Comparison of ENCODE assay signal across 12 cellular contexts in genomic region chr5:142063376-142063775, GRCh38. TPM values are rescaled to one million over a fixed set of nuclear protein-coding genes. Genes with fewer than 3 reads are reported as not detected.
DNase-seq lines count a peak whose midpoint lies in the region; ATAC-seq lines count a peak whose summit lies in the region.
"Had no signal": no experiment of that assay in that cellular context is flagged by ENCODE, and none has a peak within 500 bp of the region (broad histone marks: within the 10 kb centered on the region; RNA-seq: fewer than 3 reads in every experiment).

No MANE protein-coding gene starts in this region.

- ATAC-seq in HG02678 (IDR thresholded peaks at IDR 0.05; ENCODE audit: unreplicated experiment) = no peak
- ATAC-seq: foreskin keratinocyte had no signal

- no peaks in the 10 kb centered on the region for H3K9me3 Mint-ChIP-seq in activated CD4-positive, alpha-beta T cell treated with anti-CD3 and anti-CD28 coated beads, Interleukin-2, amount 10 ng/mL, durations not matched to agents 7 days and 5 days
- no peaks in the 10 kb centered on the region for H3K9me3 Mint-ChIP-seq in activated T-helper 2 cell treated with anti-CD3 and anti-CD28 coated beads, Interferon-gamma antibody, Interleukin-2, Interleukin-4, amounts not matched to agents 10 μg/mL and 5 μg/mL and 100 μg/mL, durations not matched to agents 14 hours and 24 hours and 36 hours
- H3K9me3 Mint-ChIP-seq: activated CD4-positive, alpha-beta memory T cell treated with anti-CD3 and anti-CD28 coated beads for 36 hours had no signal

- peak overlapping the region; percentile 52 for H3K27ac ChIP-seq in skeletal muscle tissue (ENCODE audit: low read depth, low read length)
- H3K27ac ChIP-seq: brain microvascular endothelial cell, foreskin keratinocyte had no signal

- H3K4me3 ChIP-seq in iPS-15b (ENCODE audit: low read depth, low read length) = peak overlapping the region; percentile 43
- H3K4me3 ChIP-seq in skeletal muscle tissue (ENCODE audit: low read length in 3 of 3) = peak overlapping the region; percentile 64 to 79 (median 77)

- H3K4me1 Mint-ChIP-seq in activated CD4-positive, alpha-beta T cell treated with anti-CD3 and anti-CD28 coated beads, Interleukin-2, amount 10 ng/mL, durations not matched to agents 7 days and 5 days = peaks cover 13% of the 10 kb centered on the region
- peaks cover 15% of the 10 kb centered on the region for H3K4me1 Mint-ChIP-seq in activated T-helper 2 cell treated with anti-CD3 and anti-CD28 coated beads, Interferon-gamma antibody, Interleukin-2, Interleukin-4, amounts not matched to agents 10 μg/mL and 5 μg/mL and 100 μg/mL, durations not matched to agents 14 hours and 24 hours and 36 hours (ENCODE audit: low read depth)

- no peaks in the 10 kb centered on the region for H3K27me3 ChIP-seq in iPS-15b (ENCODE audit: control insufficient read depth, insufficient read depth, low read length)
- H3K27me3 ChIP-seq in skeletal muscle tissue (ENCODE audit: control insufficient read depth in 3 of 3, insufficient read depth in 3 of 3, low read length in 3 of 3) = no peaks in the 10 kb centered on the region
- H3K27me3 ChIP-seq: brain microvascular endothelial cell had no signal

- DNase-seq in activated CD4-positive, alpha-beta T cell treated with anti-CD3 and anti-CD28 coated beads, Interleukin-2, amount 10 ng/mL, durations not matched to agents 7 days and 5 days = no peak
- DNase-seq in activated CD4-positive, alpha-beta T cell treated with anti-CD3 and anti-CD28 coated beads, Interleukin-2, amount 50 U/mL, for 4 hours = no peak
- DNase-seq in activated T-helper 2 cell treated with anti-CD3 and anti-CD28 coated beads, Interferon-gamma antibody, Interleukin-2, Interleukin-4, amounts not matched to agents 10 μg/mL and 5 μg/mL and 100 μg/mL, durations not matched to agents 14 hours and 24 hours and 36 hours (ENCODE audit: low spot score) = no peak
- no peak for DNase-seq in globus pallidus (ENCODE audit: low spot score)
- no peak for DNase-seq in NCI-H524 treated with DMSO at 0.1 percent for 48 hours (lab: John Stamatoyannopoulos, UW)
- DNase-seq: foreskin keratinocyte, NCI-H82 had no signal

- H3K9ac ChIP-seq in iPS-15b (ENCODE audit: low read depth, low read length) (no peak overlapping the region), skeletal muscle tissue (ENCODE audit: low read depth in 1 of 3, low read length in 3 of 3) (peak overlapping the region in 2 of 3 donors; percentile 75 to 76)

- no peaks in the 10 kb centered on the region for H3K27me3 Mint-ChIP-seq in activated CD4-positive, alpha-beta T cell treated with anti-CD3 and anti-CD28 coated beads, Interleukin-2, amount 10 ng/mL, durations not matched to agents 7 days and 5 days
- peaks cover 2% of the 10 kb centered on the region for H3K27me3 Mint-ChIP-seq in activated T-helper 2 cell treated with anti-CD3 and anti-CD28 coated beads, Interferon-gamma antibody, Interleukin-2, Interleukin-4, amounts not matched to agents 10 μg/mL and 5 μg/mL and 100 μg/mL, durations not matched to agents 14 hours and 24 hours and 36 hours (ENCODE audit: low read depth)
- H3K27me3 Mint-ChIP-seq: activated CD4-positive, alpha-beta memory T cell treated with anti-CD3 and anti-CD28 coated beads for 36 hours had no signal

- POLR2A ChIA-PET in activated CD4-positive, alpha-beta T cell treated with anti-CD3 and anti-CD28 coated beads, Interleukin-2, amount 10 ng/mL, durations not matched to agents 7 days and 5 days (lab: Charles Lee) = no interaction called here

- H3K4me1 ChIP-seq in iPS-15b (ENCODE audit: control insufficient read depth, insufficient read depth, low read length) (peaks cover 4% of the 10 kb centered on the region), skeletal muscle tissue (ENCODE audit: control insufficient read depth in 3 of 3, insufficient read depth in 3 of 3, low read length in 3 of 3) (peaks cover 11 to 15% (median 14%) of the 10 kb centered on the region in 3 donors)

- H3K9me3 ChIP-seq in iPS-15b (ENCODE audit: control insufficient read depth, insufficient read depth, low read length) (no peaks in the 10 kb centered on the region), skeletal muscle tissue (ENCODE audit: control insufficient read depth in 3 of 3, low read length in 3 of 3) (no peaks in the 10 kb centered on the region)

- H3K4me3 Mint-ChIP-seq in activated CD4-positive, alpha-beta T cell treated with anti-CD3 and anti-CD28 coated beads, Interleukin-2, amount 10 ng/mL, durations not matched to agents 7 days and 5 days = no peak overlapping the region
- no peak overlapping the region for H3K4me3 Mint-ChIP-seq in activated T-helper 2 cell treated with anti-CD3 and anti-CD28 coated beads, Interferon-gamma antibody, Interleukin-2, Interleukin-4, amounts not matched to agents 10 μg/mL and 5 μg/mL and 100 μg/mL, durations not matched to agents 14 hours and 24 hours and 36 hours (ENCODE audit: low read depth)
- H3K4me3 Mint-ChIP-seq: activated CD4-positive, alpha-beta memory T cell treated with anti-CD3 and anti-CD28 coated beads for 36 hours had no signal

- H3K36me3 ChIP-seq in iPS-15b (ENCODE audit: control insufficient read depth, insufficient read depth, low read length) (no peaks in the 10 kb centered on the region), skeletal muscle tissue (ENCODE audit: control insufficient read depth in 3 of 3, insufficient read depth in 3 of 3, low read length in 3 of 3) (no peaks in the 10 kb centered on the region)
- H3K36me3 ChIP-seq: brain microvascular endothelial cell had no signal

- CTCF ChIA-PET in activated CD4-positive, alpha-beta T cell treated with anti-CD3 and anti-CD28 coated beads, Interleukin-2, amount 10 ng/mL, durations not matched to agents 7 days and 5 days (lab: Charles Lee) = interaction anchor here (0.8 to 2.5 kb wide), 9 partner anchors 10 to 372 kb away, joined by 3 to 15 read pairs (median 3); partner anchors contain the start of genes GNPDA1 and RNF14

- H3K36me3 Mint-ChIP-seq in activated CD4-positive, alpha-beta T cell treated with anti-CD3 and anti-CD28 coated beads, Interleukin-2, amount 10 ng/mL, durations not matched to agents 7 days and 5 days (ENCODE audit: low read depth) = no peaks in the 10 kb centered on the region
- no peaks in the 10 kb centered on the region for H3K36me3 Mint-ChIP-seq in activated T-helper 2 cell treated with anti-CD3 and anti-CD28 coated beads, Interferon-gamma antibody, Interleukin-2, Interleukin-4, amounts not matched to agents 10 μg/mL and 5 μg/mL and 100 μg/mL, durations not matched to agents 14 hours and 24 hours and 36 hours (ENCODE audit: low read depth)
- H3K36me3 Mint-ChIP-seq: activated CD4-positive, alpha-beta memory T cell treated with anti-CD3 and anti-CD28 coated beads for 36 hours had no signal

- peak overlapping the region; percentile 48 for H3K27ac Mint-ChIP-seq in activated CD4-positive, alpha-beta T cell treated with anti-CD3 and anti-CD28 coated beads, Interleukin-2, amount 10 ng/mL, durations not matched to agents 7 days and 5 days
- peak overlapping the region; percentile 10 for H3K27ac Mint-ChIP-seq in activated T-helper 2 cell treated with anti-CD3 and anti-CD28 coated beads, Interferon-gamma antibody, Interleukin-2, Interleukin-4, amounts not matched to agents 10 μg/mL and 5 μg/mL and 100 μg/mL, durations not matched to agents 14 hours and 24 hours and 36 hours
- H3K27ac Mint-ChIP-seq: activated CD4-positive, alpha-beta memory T cell treated with anti-CD3 and anti-CD28 coated beads for 36 hours had no signal

- intact Hi-C loops in activated T-helper 2 cell treated with anti-CD3 and anti-CD28 coated beads, Interferon-gamma antibody, Interleukin-2, Interleukin-4, amounts not matched to agents 10 μg/mL and 5 μg/mL and 100 μg/mL, durations not matched to agents 14 hours and 24 hours and 36 hours (cut with micrococcal nuclease) = no loop called here

RNA-seq across cellular contexts. Expression of gene NDFIP1, which starts 45.2 kb away (rescaled TPM):
- 10 to 100 TPM; 65.2 to 70.2 TPM for total RNA-seq in activated CD4-positive, alpha-beta T cell treated with anti-CD3 and anti-CD28 coated beads, Interleukin-2, amount 10 ng/mL, durations not matched to agents 7 days and 5 days
- 118 and 121 TPM in 2 replicates for total RNA-seq in activated T-helper 2 cell treated with anti-CD3 and anti-CD28 coated beads, Interferon-gamma antibody, Interleukin-2, Interleukin-4, amounts not matched to agents 10 μg/mL and 5 μg/mL and 100 μg/mL, durations not matched to agents 14 hours and 24 hours and 36 hours
- total RNA-seq in skeletal muscle tissue = 43.3 TPM

RNA-seq across cellular contexts. Expression of gene GNPDA1, which starts 50.5 kb away (rescaled TPM):
- total RNA-seq in activated CD4-positive, alpha-beta T cell treated with anti-CD3 and anti-CD28 coated beads, Interleukin-2, amount 10 ng/mL, durations not matched to agents 7 days and 5 days = 10 to 100 TPM; 34.4 to 36.1 TPM
- 35.8 and 43.7 TPM in 2 replicates for total RNA-seq in activated T-helper 2 cell treated with anti-CD3 and anti-CD28 coated beads, Interferon-gamma antibody, Interleukin-2, Interleukin-4, amounts not matched to agents 10 μg/mL and 5 μg/mL and 100 μg/mL, durations not matched to agents 14 hours and 24 hours and 36 hours
- 25.1 TPM for total RNA-seq in skeletal muscle tissue
